Comparison of ENCODE assay signal across 8 cellular contexts in the genomic region with DNA sequence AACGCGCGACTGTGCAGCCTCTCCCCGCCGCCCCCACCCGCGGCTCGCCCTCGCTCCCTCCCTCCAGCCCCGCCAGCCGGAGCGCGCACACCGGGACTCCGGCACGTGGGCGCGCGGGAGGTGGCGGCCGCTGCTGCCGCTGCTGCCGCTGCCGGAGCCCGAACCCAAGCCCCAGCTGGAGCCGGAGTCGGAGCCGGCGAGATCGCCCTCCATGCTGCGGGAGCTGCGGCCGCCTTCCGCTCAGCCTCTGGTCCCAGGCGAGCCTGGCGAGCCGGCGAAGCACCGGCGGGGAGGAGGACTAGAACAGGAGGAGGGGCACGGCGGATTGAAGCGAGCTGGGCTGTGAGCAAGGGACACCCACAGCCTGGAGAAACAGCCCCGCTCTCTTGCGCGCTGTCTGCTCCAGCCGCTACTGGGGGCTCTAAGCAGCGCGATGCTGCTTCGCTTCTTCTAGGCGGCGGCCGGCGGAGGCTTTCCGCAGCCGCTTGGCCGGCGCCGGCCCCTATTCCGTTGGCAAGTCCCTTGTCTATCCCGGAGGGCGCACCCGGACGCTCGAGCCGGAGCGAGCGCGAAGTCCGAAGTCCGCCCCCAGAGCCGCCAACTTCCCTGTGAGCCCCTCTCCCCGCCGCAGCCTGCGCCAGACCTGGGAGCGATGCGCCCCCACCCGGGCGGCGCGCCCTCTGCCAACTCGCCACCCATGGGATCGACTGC.
DNase-seq lines count a peak whose midpoint lies in the region; ATAC-seq and TF ChIP-seq lines count a peak whose summit lies in the region.

No MANE protein-coding gene starts in this region.

- H4K20me1 ChIP-seq in MM.1S (ENCODE audit: insufficient read depth, low read length) = no peaks in the 10 kb centered on the region

- H3K4me3 Mint-ChIP-seq in natural killer cell = no peak overlapping the region
- H3K4me3 Mint-ChIP-seq in HFFc6 = no peak overlapping the region
- no peak overlapping the region for H3K4me3 Mint-ChIP-seq in activated T-helper 2 cell treated with anti-CD3 and anti-CD28 coated beads, Interferon-gamma antibody, Interleukin-2, Interleukin-4, amounts not matched to agents 10 μg/mL and 5 μg/mL and 100 μg/mL, durations not matched to agents 14 hours and 24 hours and 36 hours (ENCODE audit: low read depth)

- peak; percentile 74 for ATAC-seq in RWPE2 (ENCODE audit: low read depth)
- ATAC-seq in natural killer cell = peak; percentile 61 to 70 (median 70)
- no peak for ATAC-seq in HG03354 (IDR thresholded peaks at IDR 0.05; ENCODE audit: poor library complexity, severe bottlenecking, unreplicated experiment)

- no peak overlapping the region for H3K4me2 ChIP-seq in MM.1S (ENCODE audit: low read depth, low read length)

- no peaks in the 10 kb centered on the region for H3K36me3 ChIP-seq in RWPE2 (ENCODE audit: low read depth)
- no peaks in the 10 kb centered on the region for H3K36me3 ChIP-seq in MM.1S (replicated peaks; ENCODE audit: insufficient read depth, low read length)

- DNase-seq in DMS53 treated with DMSO at 0.1 percent for 48 hours (lab: John Stamatoyannopoulos, UW; ENCODE audit: unreplicated experiment) = peak; percentile 44
- peak; percentile 72 for DNase-seq in RWPE2 (ENCODE audit: low spot score)
- peak in 1 of 2 donors; percentile 34 for DNase-seq in foreskin fibroblast
- no peak for DNase-seq in natural killer cell
- DNase-seq in HFFc6 = no peak
- no peak for DNase-seq in MM.1S
- no peak for DNase-seq in activated T-helper 2 cell treated with anti-CD3 and anti-CD28 coated beads, Interferon-gamma antibody, Interleukin-2, Interleukin-4, amounts not matched to agents 10 μg/mL and 5 μg/mL and 100 μg/mL, durations not matched to agents 14 hours and 24 hours and 36 hours (ENCODE audit: low spot score)

- no peaks in the 10 kb centered on the region for H3K9me3 ChIP-seq in RWPE2 (ENCODE audit: severe bottlenecking)
- H3K9me3 ChIP-seq in MM.1S (replicated peaks; ENCODE audit: insufficient read depth, low read length) = no peaks in the 10 kb centered on the region

- H3K4me1 Mint-ChIP-seq in natural killer cell = peaks cover 0 to 7% of the 10 kb centered on the region in 2 donors
- no peaks in the 10 kb centered on the region for H3K4me1 Mint-ChIP-seq in HFFc6 (ENCODE audit: low read depth)
- H3K4me1 Mint-ChIP-seq in activated T-helper 2 cell treated with anti-CD3 and anti-CD28 coated beads, Interferon-gamma antibody, Interleukin-2, Interleukin-4, amounts not matched to agents 10 μg/mL and 5 μg/mL and 100 μg/mL, durations not matched to agents 14 hours and 24 hours and 36 hours (ENCODE audit: low read depth) = no peaks in the 10 kb centered on the region

- H3K9me3 Mint-ChIP-seq in natural killer cell (no peaks in the 10 kb centered on the region), HFFc6 (peaks cover 37% of the 10 kb centered on the region)
- no peaks in the 10 kb centered on the region for H3K9me3 Mint-ChIP-seq in activated T-helper 2 cell treated with anti-CD3 and anti-CD28 coated beads, Interferon-gamma antibody, Interleukin-2, Interleukin-4, amounts not matched to agents 10 μg/mL and 5 μg/mL and 100 μg/mL, durations not matched to agents 14 hours and 24 hours and 36 hours

- H3K27ac ChIP-seq in RWPE2 (ENCODE audit: poor library complexity, severe bottlenecking) (no peak overlapping the region), MM.1S (ENCODE audit: low read length) (no peak overlapping the region)

- H3K36me3 Mint-ChIP-seq in natural killer cell (no peaks in the 10 kb centered on the region), HFFc6 (ENCODE audit: low read depth) (0 out of 2 replicates have a peak, but pooled peaks cover 6% of the 10 kb centered on the region)
- H3K36me3 Mint-ChIP-seq in activated T-helper 2 cell treated with anti-CD3 and anti-CD28 coated beads, Interferon-gamma antibody, Interleukin-2, Interleukin-4, amounts not matched to agents 10 μg/mL and 5 μg/mL and 100 μg/mL, durations not matched to agents 14 hours and 24 hours and 36 hours (ENCODE audit: low read depth) = no peaks in the 10 kb centered on the region

- H3K27ac Mint-ChIP-seq in natural killer cell (no peak overlapping the region), HFFc6 (no peak overlapping the region)
- H3K27ac Mint-ChIP-seq in activated T-helper 2 cell treated with anti-CD3 and anti-CD28 coated beads, Interferon-gamma antibody, Interleukin-2, Interleukin-4, amounts not matched to agents 10 μg/mL and 5 μg/mL and 100 μg/mL, durations not matched to agents 14 hours and 24 hours and 36 hours = no peak overlapping the region

- no peaks in the 10 kb centered on the region for H3K79me2 ChIP-seq in MM.1S (ENCODE audit: low read length)

- peaks cover 64% of the 10 kb centered on the region for H3K27me3 ChIP-seq in RWPE2 (ENCODE audit: insufficient read depth, poor library complexity, severe bottlenecking)
- H3K27me3 ChIP-seq in MM.1S (replicated peaks; ENCODE audit: insufficient read depth, low read length) = no peaks in the 10 kb centered on the region

- no peaks in the 10 kb centered on the region for H3K9me2 ChIP-seq in MM.1S (replicated peaks; ENCODE audit: insufficient read depth, low read length)

- H3F3A ChIP-seq in MM.1S (ENCODE audit: insufficient read depth, low read length) = no peaks in the 10 kb centered on the region

- H3K4me1 ChIP-seq in RWPE2 (ENCODE audit: insufficient read depth, poor library complexity, severe bottlenecking) = no peaks in the 10 kb centered on the region
- H3K4me1 ChIP-seq in MM.1S (ENCODE audit: low read length) = no peaks in the 10 kb centered on the region

- TF ChIP-seq CTCF in RWPE2 (IDR thresholded peaks at IDR 0.05; ENCODE audit: poor library complexity, severe bottlenecking) (no peak), foreskin fibroblast (IDR thresholded peaks at IDR 0.05; ENCODE audit: low read depth, low read length) (no peak), natural killer cell (IDR thresholded peaks at IDR 0.05) (no peak), HFFc6 (IDR thresholded peaks at IDR 0.05) (no peak), MM.1S (IDR thresholded peaks at IDR 0.05; ENCODE audit: low read length) (no peak)

- H3K9ac ChIP-seq in MM.1S (ENCODE audit: low read length) = no peak overlapping the region

- H3K27me3 Mint-ChIP-seq in natural killer cell (ENCODE audit: low read depth in 2 of 2) (peaks cover 29 to 71% of the 10 kb centered on the region in 2 donors), HFFc6 (ENCODE audit: insufficient read depth) (peaks cover 2% of the 10 kb centered on the region)
- H3K27me3 Mint-ChIP-seq in activated T-helper 2 cell treated with anti-CD3 and anti-CD28 coated beads, Interferon-gamma antibody, Interleukin-2, Interleukin-4, amounts not matched to agents 10 μg/mL and 5 μg/mL and 100 μg/mL, durations not matched to agents 14 hours and 24 hours and 36 hours (ENCODE audit: low read depth) = peaks cover 44% of the 10 kb centered on the region

- no peak overlapping the region for H3K4me3 ChIP-seq in RWPE2 (ENCODE audit: severe bottlenecking)
- peak overlapping the region; percentile 24 to 41 for H3K4me3 ChIP-seq in foreskin fibroblast (ENCODE audit: low read depth in 1 of 2, low read length in 2 of 2)
- H3K4me3 ChIP-seq in MM.1S (ENCODE audit: low read length) = no peak overlapping the region

- intact Hi-C loops in natural killer cell (cut with micrococcal nuclease) = no loop called here
- intact Hi-C loops in activated T-helper 2 cell treated with anti-CD3 and anti-CD28 coated beads, Interferon-gamma antibody, Interleukin-2, Interleukin-4, amounts not matched to agents 10 μg/mL and 5 μg/mL and 100 μg/mL, durations not matched to agents 14 hours and 24 hours and 36 hours (cut with micrococcal nuclease) = loop anchor here (5.0 kb wide), 1 partner anchor 1251 kb away; the partner anchor contains the start of gene HAND1

- H2AFZ ChIP-seq in MM.1S (ENCODE audit: low read length) = no peak overlapping the region

Comparison
In these comparisons a context has a peak if more than half of its experiments do, and no peak if none do; other contexts are left out.
1. DNase-seq: peak in DMS53 treated with DMSO at 0.1 percent for 48 hours (single experiment) and RWPE2 (single experiment); none in natural killer cell (single experiment), HFFc6 (single experiment), MM.1S (single experiment) and activated T-helper 2 cell treated with anti-CD3 and anti-CD28 coated beads, Interferon-gamma antibody, Interleukin-2, Interleukin-4, amounts not matched to agents 10 μg/mL and 5 μg/mL and 100 μg/mL, durations not matched to agents 14 hours and 24 hours and 36 hours (single experiment).
2. H3K4me3 ChIP-seq: peak in foreskin fibroblast (2 of 2); none in RWPE2 (single experiment) and MM.1S (single experiment).